Comparison of ENCODE assay signal across 18 cellular contexts in the genomic region with DNA sequence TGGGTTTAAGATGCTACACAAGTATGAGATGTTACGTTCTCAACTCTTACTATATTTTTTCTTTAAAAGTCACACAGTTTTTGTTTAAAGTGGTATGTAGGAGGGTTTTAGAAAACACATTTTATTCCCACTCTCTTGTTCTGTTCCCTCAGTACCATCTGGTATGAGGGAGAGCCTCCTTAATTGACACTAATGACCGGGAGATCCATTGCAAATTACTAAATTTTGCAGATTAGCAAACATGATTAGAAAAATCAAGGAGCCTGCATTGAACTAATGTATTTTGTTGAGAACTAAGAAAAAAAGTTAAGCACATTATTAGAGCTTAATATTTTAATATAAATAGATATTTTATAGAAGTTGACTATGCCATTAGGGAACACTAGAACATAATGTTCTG.
A peak's percentile ranks its signal among the peaks of the same experiment; 100 is the strongest.
DNase-seq lines count a peak whose midpoint lies in the region; ATAC-seq, FAIRE-seq and TF ChIP-seq lines count a peak whose summit lies in the region.
"Had no signal": no experiment of that assay in that cellular context is flagged by ENCODE, and none has a peak within 500 bp of the region (broad histone marks: within the 10 kb centered on the region; RNA-seq: fewer than 3 reads in every experiment).

No MANE protein-coding gene starts in this region.

- ATAC-seq in SK-N-SH treated with all-trans-retinoic acid at 6 μM for 48 hours (no peak), HG02610 (IDR thresholded peaks at IDR 0.05; ENCODE audit: unreplicated experiment) (no peak)
- ATAC-seq: A549; CD8-positive, alpha-beta T cell; GM12878 had no signal

- peak; percentile 44 for DNase-seq in NCI-H82 (lab: John Stamatoyannopoulos, UW)
- no peak for DNase-seq in NCI-H82 treated with DMSO at 0.1 percent for 48 hours (lab: John Stamatoyannopoulos, UW; ENCODE audit: unreplicated experiment)
- no peak for DNase-seq in urothelium cell line (ENCODE audit: low spot score)
- DNase-seq: AML-193; Caco-2; Calu3; CD4-positive, alpha-beta T cell; CD8-positive, alpha-beta T cell; DMS79 treated with DMSO at 0.1 percent for 48 hours; GF-D8 had no signal

- FAIRE-seq in urothelium cell line (lab: Jason Lieb, UNC), result no peak
- FAIRE-seq: A549, D721Med, G401.6, GM12878, GM12892, GM18507 had no signal

TF ChIP-seq in SK-N-SH treated with all-trans-retinoic acid at 6 μM for 48 hours, 23 proteins besides CTCF, POLR2A, EP300 and RAD21:
- TF ChIP-seq ISL1 (CRISPR knock-in tag; IDR thresholded peaks at IDR 0.05), result peak; percentile 76
- TF ChIP-seq SNAI2 (CRISPR knock-in tag; IDR thresholded peaks at IDR 0.05), result 0 out of 2 replicates have a peak, but pooled peaks have one; percentile 25
- TF ChIP-seq ESRRG (CRISPR knock-in tag; IDR thresholded peaks at IDR 0.05), result 0 out of 2 replicates have a peak, but pooled peaks have one; percentile 43
- TF ChIP-seq TCF4 (CRISPR knock-in tag; IDR thresholded peaks at IDR 0.05; ENCODE audit: borderline replicate concordance), result peak; percentile 95
- TF ChIP-seq, protein P1, sequence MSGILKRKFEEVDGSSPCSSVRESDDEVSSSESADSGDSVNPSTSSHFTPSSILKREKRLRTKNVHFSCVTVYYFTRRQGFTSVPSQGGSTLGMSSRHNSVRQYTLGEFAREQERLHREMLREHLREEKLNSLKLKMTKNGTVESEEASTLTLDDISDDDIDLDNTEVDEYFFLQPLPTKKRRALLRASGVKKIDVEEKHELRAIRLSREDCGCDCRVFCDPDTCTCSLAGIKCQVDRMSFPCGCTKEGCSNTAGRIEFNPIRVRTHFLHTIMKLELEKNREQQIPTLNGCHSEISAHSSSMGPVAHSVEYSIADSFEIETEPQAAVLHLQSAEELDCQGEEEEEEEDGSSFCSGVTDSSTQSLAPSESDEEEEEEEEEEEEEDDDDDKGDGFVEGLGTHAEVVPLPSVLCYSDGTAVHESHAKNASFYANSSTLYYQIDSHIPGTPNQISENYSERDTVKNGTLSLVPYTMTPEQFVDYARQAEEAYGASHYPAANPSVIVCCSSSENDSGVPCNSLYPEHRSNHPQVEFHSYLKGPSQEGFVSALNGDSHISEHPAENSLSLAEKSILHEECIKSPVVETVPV (CRISPR knock-in tag; IDR thresholded peaks at IDR 0.05), result peak; percentile 44; the same call in 1 of the 2 replicates
- TF ChIP-seq CREB5 (CRISPR knock-in tag; IDR thresholded peaks at IDR 0.05; ENCODE audit: low read depth), result no peak
- no peak for TF ChIP-seq ZC3H10 (CRISPR knock-in tag; IDR thresholded peaks at IDR 0.05)
- no peak for TF ChIP-seq PATZ1 (CRISPR knock-in tag; IDR thresholded peaks at IDR 0.05; ENCODE audit: borderline replicate concordance)
- no peak for TF ChIP-seq POU6F1 (CRISPR knock-in tag; IDR thresholded peaks at IDR 0.05; ENCODE audit: borderline replicate concordance, low read depth)
- TF ChIP-seq, protein P2, sequence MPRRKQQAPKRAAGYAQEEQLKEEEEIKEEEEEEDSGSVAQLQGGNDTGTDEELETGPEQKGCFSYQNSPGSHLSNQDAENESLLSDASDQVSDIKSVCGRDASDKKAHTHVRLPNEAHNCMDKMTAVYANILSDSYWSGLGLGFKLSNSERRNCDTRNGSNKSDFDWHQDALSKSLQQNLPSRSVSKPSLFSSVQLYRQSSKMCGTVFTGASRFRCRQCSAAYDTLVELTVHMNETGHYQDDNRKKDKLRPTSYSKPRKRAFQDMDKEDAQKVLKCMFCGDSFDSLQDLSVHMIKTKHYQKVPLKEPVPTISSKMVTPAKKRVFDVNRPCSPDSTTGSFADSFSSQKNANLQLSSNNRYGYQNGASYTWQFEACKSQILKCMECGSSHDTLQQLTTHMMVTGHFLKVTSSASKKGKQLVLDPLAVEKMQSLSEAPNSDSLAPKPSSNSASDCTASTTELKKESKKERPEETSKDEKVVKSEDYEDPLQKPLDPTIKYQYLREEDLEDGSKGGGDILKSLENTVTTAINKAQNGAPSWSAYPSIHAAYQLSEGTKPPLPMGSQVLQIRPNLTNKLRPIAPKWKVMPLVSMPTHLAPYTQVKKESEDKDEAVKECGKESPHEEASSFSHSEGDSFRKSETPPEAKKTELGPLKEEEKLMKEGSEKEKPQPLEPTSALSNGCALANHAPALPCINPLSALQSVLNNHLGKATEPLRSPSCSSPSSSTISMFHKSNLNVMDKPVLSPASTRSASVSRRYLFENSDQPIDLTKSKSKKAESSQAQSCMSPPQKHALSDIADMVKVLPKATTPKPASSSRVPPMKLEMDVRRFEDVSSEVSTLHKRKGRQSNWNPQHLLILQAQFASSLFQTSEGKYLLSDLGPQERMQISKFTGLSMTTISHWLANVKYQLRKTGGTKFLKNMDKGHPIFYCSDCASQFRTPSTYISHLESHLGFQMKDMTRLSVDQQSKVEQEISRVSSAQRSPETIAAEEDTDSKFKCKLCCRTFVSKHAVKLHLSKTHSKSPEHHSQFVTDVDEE (CRISPR knock-in tag; IDR thresholded peaks at IDR 0.05), result peak; percentile 60; the same call in 1 of the 2 replicates
